Comparison of ENCODE assay signal across 14 cellular contexts in genomic region chr16:12079411-12079965, GRCh38.
A peak's percentile ranks its signal among the peaks of the same experiment; 100 is the strongest.
DNase-seq lines count a peak whose midpoint lies in the region; ATAC-seq and TF ChIP-seq lines count a peak whose summit lies in the region.
"Had no signal": no experiment of that assay in that cellular context is flagged by ENCODE, and none has a peak within 500 bp of the region (broad histone marks: within the 10 kb centered on the region; RNA-seq: fewer than 3 reads in every experiment).

No MANE protein-coding gene starts in this region.

- no peak for DNase-seq in activated T-cell treated with anti-CD3 and anti-CD28 coated beads, Interleukin-2, amount 50 U/mL, for 4 hours
- no peak for DNase-seq in activated T-cell treated with anti-CD3 and anti-CD28 coated beads, Interleukin-2, amount 50 U/mL, for 48 hours
- DNase-seq in left colon (no peak), left lobe of liver (ENCODE audit: low spot score) (no peak)
- no peak for DNase-seq in stimulated activated naive CD8-positive, alpha-beta T cell treated with anti-CD3 and anti-CD28 coated beads, Interleukin-15, amount 100 ng/mL, for 72 hours
- DNase-seq: IMR-90, NCI-H1436, NCI-H524 treated with DMSO at 0.1 percent for 48 hours had no signal

- ATAC-seq in activated T-cell treated with anti-CD3 and anti-CD28 coated beads, Interleukin-2, amount 50 U/mL, for 4 hours: no peak
- peak; percentile 82 for ATAC-seq in left colon
- no peak for ATAC-seq in stimulated activated naive CD8-positive, alpha-beta T cell treated with anti-CD3 and anti-CD28 coated beads, Interleukin-15, amount 100 ng/mL, for 72 hours
- no peak for ATAC-seq in GM19452 (IDR thresholded peaks at IDR 0.05; ENCODE audit: unreplicated experiment)
- ATAC-seq in left lobe of liver: no peak
- ATAC-seq in GM18498 (IDR thresholded peaks at IDR 0.05; ENCODE audit: unreplicated experiment): no peak
- ATAC-seq: Panc1 had no signal

- H3K36me3 Mint-ChIP-seq in activated T-cell treated with anti-CD3 and anti-CD28 coated beads, Interleukin-2, amount 50 U/mL, for 4 hours (ENCODE audit: insufficient read depth): peaks cover 8% of the 10 kb centered on the region

- peaks cover 79% of the 10 kb centered on the region for H3K4me1 Mint-ChIP-seq in activated T-cell treated with anti-CD3 and anti-CD28 coated beads, Interleukin-2, amount 50 U/mL, for 4 hours (ENCODE audit: low read depth)
- H3K4me1 Mint-ChIP-seq in stimulated activated naive CD8-positive, alpha-beta T cell treated with anti-CD3 and anti-CD28 coated beads, Interleukin-15, amount 100 ng/mL, for 72 hours: peaks cover 84% of the 10 kb centered on the region

- H3K27ac ChIP-seq in VCaP: peak overlapping the region; percentile 34
- H3K27ac ChIP-seq: pancreas had no signal

- H3K27me3 Mint-ChIP-seq in activated T-cell treated with anti-CD3 and anti-CD28 coated beads, Interleukin-2, amount 50 U/mL, for 4 hours (ENCODE audit: low read depth): no peaks in the 10 kb centered on the region
- no peaks in the 10 kb centered on the region for H3K27me3 Mint-ChIP-seq in stimulated activated naive CD8-positive, alpha-beta T cell treated with anti-CD3 and anti-CD28 coated beads, Interleukin-15, amount 100 ng/mL, for 72 hours
- H3K27me3 Mint-ChIP-seq: dendritic cell treated with granulocyte-macrophage colony-stimulating factor and Interleukin-4, amounts not matched to agents 40 ng/mL and 50 ng/mL, for 4 days had no signal

- H3K27ac Mint-ChIP-seq in stimulated activated naive CD8-positive, alpha-beta T cell treated with anti-CD3 and anti-CD28 coated beads, Interleukin-15, amount 100 ng/mL, for 72 hours: peak overlapping the region; percentile 96
- H3K27ac Mint-ChIP-seq: dendritic cell treated with granulocyte-macrophage colony-stimulating factor and Interleukin-4, amounts not matched to agents 40 ng/mL and 50 ng/mL, for 4 days had no signal

- intact Hi-C loops in left colon (cut with DNase I, micrococcal nuclease): no loop called here

- no peak for TF ChIP-seq CTCF in VCaP (conservative IDR thresholded peaks at IDR 0.05)

- H3K9me3 Mint-ChIP-seq in activated T-cell treated with anti-CD3 and anti-CD28 coated beads, Interleukin-2, amount 50 U/mL, for 4 hours: peaks cover 9% of the 10 kb centered on the region
- peaks cover 0 to 6% of the 10 kb centered on the region in 2 donors for H3K9me3 Mint-ChIP-seq in stimulated activated naive CD8-positive, alpha-beta T cell treated with anti-CD3 and anti-CD28 coated beads, Interleukin-15, amount 100 ng/mL, for 72 hours
- H3K9me3 Mint-ChIP-seq: dendritic cell treated with granulocyte-macrophage colony-stimulating factor and Interleukin-4, amounts not matched to agents 40 ng/mL and 50 ng/mL, for 4 days had no signal

- H3K4me3 Mint-ChIP-seq in activated T-cell treated with anti-CD3 and anti-CD28 coated beads, Interleukin-2, amount 50 U/mL, for 4 hours: peak overlapping the region; percentile 42
- H3K4me3 Mint-ChIP-seq in stimulated activated naive CD8-positive, alpha-beta T cell treated with anti-CD3 and anti-CD28 coated beads, Interleukin-15, amount 100 ng/mL, for 72 hours: peak overlapping the region; percentile 73 to 77
- H3K4me3 Mint-ChIP-seq: dendritic cell treated with granulocyte-macrophage colony-stimulating factor and Interleukin-4, amounts not matched to agents 40 ng/mL and 50 ng/mL, for 4 days had no signal
